ENCODE assay signal across 32 cellular contexts in genomic region chr18:2154278-2154677, GRCh38.
"Had no signal": no experiment of that assay in that cellular context is flagged by ENCODE, and none has a peak within 500 bp of the region (broad histone marks: within the 10 kb centered on the region; RNA-seq: fewer than 3 reads in every experiment).

No MANE protein-coding gene starts in this region.

- H3K27me3 Mint-ChIP-seq: progenitor cell of endocrine pancreas; stimulated activated naive CD8-positive, alpha-beta T cell treated with anti-CD3 and anti-CD28 coated beads, Interleukin-15, amount 100 ng/mL, for 72 hours; type B pancreatic cell had no signal

- H3K9me3 Mint-ChIP-seq: naive thymus-derived CD8-positive, alpha-beta T cell; natural killer cell treated with Interleukin-12 subunit alpha and Interleukin-12 subunit beta and Interleukin-15 and Interleukin-18, amount 100 ng/mL, for 72 hours; stimulated activated memory B cell treated with anti-CD40 and anti-IgM and Interleukin-4, amounts not matched to agents 10 μg/mL and 1 μg/mL and 100 μg/mL, for 72 hours; stimulated activated naive CD8-positive, alpha-beta T cell treated with anti-CD3 and anti-CD28 coated beads, Interleukin-15, amount 100 ng/mL, for 72 hours had no signal

- ATAC-seq: naive thymus-derived CD8-positive, alpha-beta T cell; natural killer cell treated with Interleukin-12 subunit alpha and Interleukin-12 subunit beta and Interleukin-15 and Interleukin-18, amount 100 ng/mL, for 72 hours; psoas muscle; right cardiac atrium; sciatic nerve; stimulated activated naive CD8-positive, alpha-beta T cell treated with anti-CD3 and anti-CD28 coated beads, Interleukin-15, amount 100 ng/mL, for 72 hours; stimulated activated naive CD8-positive, alpha-beta T cell treated with anti-CD3 and anti-CD28 coated beads, Interleukin-15, Interleukin-2, amounts not matched to agents 100 U/mL and 50 U/mL, for 24 hours; upper lobe of right lung had no signal

- H3K79me2 ChIP-seq: parathyroid adenoma had no signal

- H3K4me1 ChIP-seq: parathyroid adenoma, psoas muscle, spleen, suprapubic skin, tibial artery, transverse colon, upper lobe of right lung, vagina had no signal

- H3K4me3 ChIP-seq: ovary, psoas muscle, skin epidermis, smooth muscle cell, spleen, suprapubic skin, testis, tibial artery, transverse colon, upper lobe of right lung, vagina had no signal

- DNase-seq: naive thymus-derived CD8-positive, alpha-beta T cell; nephron progenitor cell; occipital lobe; ovary; posterior cingulate gyrus; psoas muscle; right cardiac atrium; spleen; stimulated activated CD4-positive, alpha-beta T cell treated with anti-CD3 and anti-CD28 coated beads, Interleukin-12 subunit alpha, Interleukin-12 subunit beta, amount 100 ng/mL, for 4 hours; stimulated activated CD4-positive, alpha-beta T cell treated with anti-CD3 and anti-CD28 coated beads, Interleukin-1b, Interleukin-23, amount 100 ng/mL, for 48 hours; stimulated activated CD4-positive, alpha-beta T cell treated with anti-CD3 and anti-CD28 coated beads, Interleukin-4, amount 100 ng/mL, for 1 hour; stimulated activated CD4-positive, alpha-beta T cell treated with anti-CD3 and anti-CD28 coated beads, Interleukin-4, amount 100 ng/mL, for 4 hours; stimulated activated CD8-positive, alpha-beta memory T cell treated with anti-CD3 and anti-CD28 coated beads, Interleukin-4, amount 100 ng/mL, for 48 hours; stimulated activated naive CD4-positive, alpha-beta T cell; stimulated activated naive CD8-positive, alpha-beta T cell treated with anti-CD3 and anti-CD28 coated beads, Interleukin-15, amount 100 ng/mL, for 72 hours; stimulated activated naive CD8-positive, alpha-beta T cell treated with anti-CD3 and anti-CD28 coated beads, Interleukin-15, Interleukin-2, amounts not matched to agents 100 U/mL and 50 U/mL, for 24 hours; substantia nigra; testis; tibial artery; transverse colon; upper lobe of right lung had no signal

- H3K9ac ChIP-seq: parathyroid adenoma had no signal

- H3K27me3 ChIP-seq: ovary, spleen, suprapubic skin, testis, tibial artery, transverse colon, upper lobe of right lung, vagina had no signal

- H3K4me3 Mint-ChIP-seq: naive thymus-derived CD8-positive, alpha-beta T cell; natural killer cell treated with Interleukin-12 subunit alpha and Interleukin-12 subunit beta and Interleukin-15 and Interleukin-18, amount 100 ng/mL, for 72 hours; nephron progenitor cell; neural crest cell; stimulated activated memory B cell treated with anti-CD40 and anti-IgM and Interleukin-4, amounts not matched to agents 10 μg/mL and 1 μg/mL and 100 μg/mL, for 72 hours; stimulated activated naive CD8-positive, alpha-beta T cell treated with anti-CD3 and anti-CD28 coated beads, Interleukin-15, amount 100 ng/mL, for 72 hours; type B pancreatic cell had no signal

- H3K9me3 ChIP-seq: ovary, psoas muscle, spleen, suprapubic skin, testis, tibial artery, transverse colon, upper lobe of right lung, vagina had no signal

- H3K27ac Mint-ChIP-seq: naive thymus-derived CD8-positive, alpha-beta T cell; natural killer cell treated with Interleukin-12 subunit alpha and Interleukin-12 subunit beta and Interleukin-15 and Interleukin-18, amount 100 ng/mL, for 72 hours; nephron progenitor cell; progenitor cell of endocrine pancreas; stimulated activated memory B cell treated with anti-CD40 and anti-IgM and Interleukin-4, amounts not matched to agents 10 μg/mL and 1 μg/mL and 100 μg/mL, for 72 hours; stimulated activated naive CD8-positive, alpha-beta T cell treated with anti-CD3 and anti-CD28 coated beads, Interleukin-15, amount 100 ng/mL, for 72 hours; type B pancreatic cell had no signal

- H3K27ac ChIP-seq: ovary, parathyroid adenoma, psoas muscle, skin epidermis, spleen, suprapubic skin, testis, tibial artery, transverse colon, upper lobe of right lung, vagina had no signal

- H3K36me3 ChIP-seq: ovary, spleen, suprapubic skin, tibial artery, transverse colon, upper lobe of right lung, vagina had no signal

- H2AFZ ChIP-seq: parathyroid adenoma had no signal

- H3K4me1 Mint-ChIP-seq: naive thymus-derived CD8-positive, alpha-beta T cell; neural crest cell; stimulated activated memory B cell treated with anti-CD40 and anti-IgM and Interleukin-4, amounts not matched to agents 10 μg/mL and 1 μg/mL and 100 μg/mL, for 72 hours; stimulated activated naive CD8-positive, alpha-beta T cell treated with anti-CD3 and anti-CD28 coated beads, Interleukin-15, amount 100 ng/mL, for 72 hours had no signal

- H3K36me3 Mint-ChIP-seq: naive thymus-derived CD8-positive, alpha-beta T cell; natural killer cell treated with Interleukin-12 subunit alpha and Interleukin-12 subunit beta and Interleukin-15 and Interleukin-18, amount 100 ng/mL, for 72 hours; stimulated activated memory B cell treated with anti-CD40 and anti-IgM and Interleukin-4, amounts not matched to agents 10 μg/mL and 1 μg/mL and 100 μg/mL, for 72 hours; type B pancreatic cell had no signal

- H3K4me2 ChIP-seq: smooth muscle cell had no signal
